Comparison of ENCODE assay signal across 8 cellular contexts in the genomic region with DNA sequence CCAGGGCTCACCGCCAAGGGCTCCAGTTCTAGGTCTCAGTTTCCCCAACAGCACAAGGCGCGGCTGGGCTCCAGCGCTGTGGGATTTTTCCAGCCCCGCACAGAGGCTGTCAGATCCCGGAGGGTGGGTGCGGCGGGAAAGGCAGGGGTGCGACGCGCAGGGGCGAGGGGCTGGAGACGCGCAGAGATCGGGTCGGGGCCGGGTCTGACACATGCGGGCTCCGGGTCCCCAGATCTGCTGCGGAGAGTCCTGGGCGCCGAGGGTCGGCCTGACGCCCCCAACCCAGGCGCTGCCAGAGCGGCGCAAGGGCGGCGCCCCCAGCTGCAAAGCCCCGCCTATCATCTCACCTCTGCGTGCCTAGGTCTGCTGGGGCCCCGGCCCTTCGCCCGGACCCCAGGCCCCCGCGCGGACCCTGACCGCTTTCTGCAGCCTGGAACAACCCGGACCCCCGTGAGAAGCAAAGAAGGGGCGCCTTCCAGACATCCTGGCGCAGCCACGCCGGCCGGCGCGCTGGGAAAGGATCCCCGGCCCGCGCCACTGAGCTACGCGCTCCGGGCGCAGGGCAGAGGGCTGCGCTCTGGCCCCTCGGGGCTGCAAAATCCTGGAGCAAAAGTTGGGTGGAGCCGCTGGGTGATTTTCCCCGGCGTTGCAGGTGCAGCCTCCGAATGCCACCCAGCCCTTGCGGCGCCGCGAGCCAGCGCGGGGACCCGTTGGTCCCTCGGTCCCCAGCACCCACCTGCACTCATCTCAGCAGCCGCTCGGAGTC.
A peak's percentile ranks its signal among the peaks of the same experiment; 100 is the strongest.
DNase-seq lines count a peak whose midpoint lies in the region; ATAC-seq and TF ChIP-seq lines count a peak whose summit lies in the region.

No MANE protein-coding gene starts in this region.

- TF ChIP-seq CTCF in foreskin fibroblast (IDR thresholded peaks at IDR 0.05; ENCODE audit: low read depth, low read length): no peak
- TF ChIP-seq CTCF in retinal pigment epithelial cell (conservative IDR thresholded peaks at IDR 0.05; ENCODE audit: low read depth, low read length): no peak

- ATAC-seq in GM18508 (IDR thresholded peaks at IDR 0.05; ENCODE audit: insufficient read depth, unreplicated experiment): peak; percentile 11
- ATAC-seq in HG02678 (IDR thresholded peaks at IDR 0.05; ENCODE audit: unreplicated experiment): no peak

- H3K9ac ChIP-seq in SK-N-MC (ENCODE audit: insufficient read length): no peak overlapping the region

- no peaks in the 10 kb centered on the region for H3K36me3 ChIP-seq in SK-N-MC (ENCODE audit: insufficient read depth, low read length)

- DNase-seq in SK-N-MC (ENCODE audit: low read depth, low spot score) (no peak), foreskin fibroblast (no peak), retinal pigment epithelial cell (ENCODE audit: low read depth) (no peak), cerebellar cortex (ENCODE audit: low spot score) (no peak), T-helper 9 cell (no peak)
- no peak for DNase-seq in stimulated activated naive CD4-positive, alpha-beta T cell treated with Interleukin-2 at 50 U/mL for 16 hours (lab: John Stamatoyannopoulos, UW)

- H3K4me3 ChIP-seq in SK-N-MC (peak overlapping the region; percentile 61), foreskin fibroblast (ENCODE audit: low read depth in 1 of 2, low read length in 2 of 2) (peak overlapping the region; percentile 39 to 51), retinal pigment epithelial cell (ENCODE audit: low read length) (peak overlapping the region; percentile 52)

- no peak overlapping the region for H3K27ac ChIP-seq in SK-N-MC

- H3K9me3 ChIP-seq in SK-N-MC (ENCODE audit: low read depth, low read length): no peaks in the 10 kb centered on the region
